15 cellular contexts compared by ENCODE assay signal in genomic region chr22:26845016-26845728, GRCh38.
DNase-seq lines count a peak whose midpoint lies in the region; ATAC-seq, FAIRE-seq and TF ChIP-seq lines count a peak whose summit lies in the region.
"Had no signal": no experiment of that assay in that cellular context is flagged by ENCODE, and none has a peak within 500 bp of the region (broad histone marks: within the 10 kb centered on the region; RNA-seq: fewer than 3 reads in every experiment).

No MANE protein-coding gene starts in this region.

- H3K4me1 ChIP-seq in endodermal cell (ENCODE audit: control insufficient read depth, insufficient read depth, low read length) = no peaks in the 10 kb centered on the region
- H3K4me1 ChIP-seq: right lobe of liver had no signal

- H3K9me3 ChIP-seq in endodermal cell (ENCODE audit: control insufficient read depth, low read length) = no peaks in the 10 kb centered on the region
- H3K9me3 ChIP-seq: right lobe of liver had no signal

- H3K9me3 Mint-ChIP-seq in endodermal cell = no peaks in the 10 kb centered on the region
- H3K9me3 Mint-ChIP-seq: CD4-positive, alpha-beta memory T cell had no signal

- H3K27me3 ChIP-seq in endodermal cell (ENCODE audit: control insufficient read depth, insufficient read depth, low read length, poor library complexity, severe bottlenecking) = peaks cover 4% of the 10 kb centered on the region
- H3K27me3 ChIP-seq: right lobe of liver had no signal

- H3K36me3 Mint-ChIP-seq in endodermal cell (ENCODE audit: low read depth) = no peaks in the 10 kb centered on the region

- no peak for TF ChIP-seq CTCF in endodermal cell (conservative IDR thresholded peaks at IDR 0.05)

- no peak overlapping the region for H3K27ac Mint-ChIP-seq in endodermal cell
- H3K27ac Mint-ChIP-seq: CD4-positive, alpha-beta memory T cell had no signal

- DNase-seq in COLO668 (lab: John Stamatoyannopoulos, UW; ENCODE audit: unreplicated experiment) (peak; percentile 41), HK-2 (ENCODE audit: unreplicated experiment) (peak; percentile 22), NCI-H446 (lab: John Stamatoyannopoulos, UW) (peak; percentile 30 to 67), endodermal cell (peak; percentile 43), GM19239 (ENCODE audit: insufficient read length, low spot score) (no peak)
- no peak for DNase-seq in stimulated activated CD4-positive, alpha-beta T cell treated with anti-CD3 and anti-CD28 coated beads, Interleukin-4, amount 100 ng/mL, for 1 hour
- DNase-seq: CD4-positive, alpha-beta memory T cell; kidney; naive B cell; right lobe of liver had no signal

- H3K9ac ChIP-seq in endodermal cell (ENCODE audit: extremely low read depth, low read length, poor library complexity, severe bottlenecking) = no peak overlapping the region
- H3K9ac ChIP-seq: KMS-11 had no signal

- FAIRE-seq in GM19239 (lab: Jason Lieb, UNC) = no peak
- FAIRE-seq: frontal cortex, kidney had no signal

- H3K4me3 ChIP-seq in endodermal cell (ENCODE audit: low read length) = no peak overlapping the region
- H3K4me3 ChIP-seq: right lobe of liver had no signal

- WGBS in endodermal cell (ENCODE audit: insufficient coverage in 1 of 2, insufficient read length in 1 of 2), 2 experiments = 62 to 79% methylated on average over 3 to 10 of the region's 10 CpGs

- H3K27me3 Mint-ChIP-seq in endodermal cell (ENCODE audit: insufficient read depth) = peaks cover 13% of the 10 kb centered on the region
- H3K27me3 Mint-ChIP-seq: CD4-positive, alpha-beta memory T cell had no signal

- H3K4me3 Mint-ChIP-seq in endodermal cell = no peak overlapping the region
- H3K4me3 Mint-ChIP-seq: CD4-positive, alpha-beta memory T cell had no signal

- H3K4me1 Mint-ChIP-seq in endodermal cell = peaks cover 2% of the 10 kb centered on the region
- H3K4me1 Mint-ChIP-seq: CD4-positive, alpha-beta memory T cell had no signal

- H3K36me3 ChIP-seq in endodermal cell (ENCODE audit: control insufficient read depth, insufficient read depth, low read length) = no peaks in the 10 kb centered on the region
- H3K36me3 ChIP-seq: right lobe of liver had no signal

- no peak overlapping the region for H3K27ac ChIP-seq in endodermal cell (ENCODE audit: low read depth, low read length)
- H3K27ac ChIP-seq: KMS-11, right lobe of liver had no signal

- ATAC-seq in GM18873 (IDR thresholded peaks at IDR 0.05; ENCODE audit: low FRiP score, unreplicated experiment) (no peak), GM21737 (IDR thresholded peaks at IDR 0.05; ENCODE audit: unreplicated experiment) (no peak)
- ATAC-seq: HCT116, right lobe of liver had no signal

Comparison
In these comparisons a context has a peak if more than half of its experiments do, and no peak if none do; other contexts are left out.
1. DNase-seq: peak in COLO668 (single experiment), HK-2 (single experiment), NCI-H446 (2 of 2) and endodermal cell (single experiment); none in GM19239 (single experiment) and stimulated activated CD4-positive, alpha-beta T cell treated with anti-CD3 and anti-CD28 coated beads, Interleukin-4, amount 100 ng/mL, for 1 hour (single experiment).